Comparison of ENCODE assay signal across 22 cellular contexts in the genomic region with DNA sequence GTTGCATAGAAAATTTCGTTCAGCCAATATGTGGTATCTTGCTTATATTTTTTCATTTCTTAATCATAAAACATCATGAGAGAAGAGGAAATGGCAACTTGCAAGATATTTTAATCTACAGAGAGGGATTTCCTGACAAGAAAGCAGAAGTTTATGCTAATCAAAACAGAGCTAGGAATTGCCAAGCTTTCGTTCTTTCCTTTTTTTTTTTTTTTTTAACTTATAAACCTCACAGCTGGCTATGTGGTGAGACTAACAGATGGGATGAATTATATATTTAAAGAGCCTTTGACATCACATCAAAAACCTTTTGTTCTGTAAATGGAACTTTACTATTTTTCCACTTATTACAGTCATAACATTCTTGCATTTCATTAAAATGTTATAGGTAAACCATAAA.
DNase-seq lines count a peak whose midpoint lies in the region; ATAC-seq and TF ChIP-seq lines count a peak whose summit lies in the region.
"Had no signal": no experiment of that assay in that cellular context is flagged by ENCODE, and none has a peak within 500 bp of the region (broad histone marks: within the 10 kb centered on the region; RNA-seq: fewer than 3 reads in every experiment).

No MANE protein-coding gene starts in this region.

- no peaks in the 10 kb centered on the region for H3F3A ChIP-seq in SK-N-SH (replicated peaks; ENCODE audit: insufficient read depth)

- no peak for DNase-seq in SK-N-SH
- DNase-seq in RPMI7951 (ENCODE audit: low read depth): peak; percentile 25
- DNase-seq in fibroblast of mammary gland (ENCODE audit: low read depth): peak; percentile 20
- DNase-seq in Peyer's patch: no peak
- DNase-seq in DMS79 (lab: John Stamatoyannopoulos, UW): no peak
- DNase-seq: 8988T, gastrocnemius medialis, GF-D8, midbrain, MM.1S, NCI-H2029 treated with DMSO at 0.1 percent for 48 hours, NCI-H510A treated with DMSO at 0.1 percent for 48 hours, T-helper 2 cell had no signal

- no peaks in the 10 kb centered on the region for H3K9me3 ChIP-seq in SK-N-SH
- no peaks in the 10 kb centered on the region for H3K9me3 ChIP-seq in Peyer's patch
- H3K9me3 ChIP-seq: gastrocnemius medialis, HAP-1, prostate gland had no signal

- TF ChIP-seq EP300 in SK-N-SH (IDR thresholded peaks at IDR 0.05; ENCODE audit: borderline replicate concordance in 1 of 2, low read depth in 1 of 2, low read length in 1 of 2): no peak

- H4K20me1 ChIP-seq in SK-N-SH (ENCODE audit: insufficient read depth): no peaks in the 10 kb centered on the region

- peaks cover 0 to 8% of the 10 kb centered on the region in 2 experiments; a peak in 2 of 4 replicates for H3K4me1 ChIP-seq in SK-N-SH (ENCODE audit: control insufficient read depth in 1 of 2, insufficient read depth in 2 of 2, low read depth in 1 of 2, low read length in 1 of 2)
- H3K4me1 ChIP-seq in Peyer's patch: no peaks in the 10 kb centered on the region
- H3K4me1 ChIP-seq: gastrocnemius medialis, neural progenitor cell, prostate gland had no signal

- no peaks in the 10 kb centered on the region for H3K79me2 ChIP-seq in SK-N-SH (ENCODE audit: insufficient read depth)

- no peaks in the 10 kb centered on the region for H3K36me3 ChIP-seq in SK-N-SH (replicated peaks in 1 of 2; ENCODE audit: control insufficient read depth in 1 of 2, insufficient read depth in 2 of 2, low read length in 1 of 2)
- no peaks in the 10 kb centered on the region for H3K36me3 ChIP-seq in Peyer's patch
- H3K36me3 ChIP-seq: gastrocnemius medialis, HAP-1, neural progenitor cell, prostate gland had no signal

- H3K9me2 ChIP-seq in SK-N-SH: no peaks in the 10 kb centered on the region

- 0 out of 2 replicates have a peak overlapping the region, but pooled peaks have one; percentile 12 for H2AFZ ChIP-seq in SK-N-SH (ENCODE audit: low read depth)
- H2AFZ ChIP-seq: neural progenitor cell had no signal

- no peak for TF ChIP-seq POLR2A in Peyer's patch (IDR thresholded peaks at IDR 0.05)

- ATAC-seq in SK-N-SH treated with all-trans-retinoic acid at 6 μM for 48 hours (no peak), HG02938 (IDR thresholded peaks at IDR 0.05; ENCODE audit: unreplicated experiment) (no peak), GM19035 (IDR thresholded peaks at IDR 0.05; ENCODE audit: unreplicated experiment) (no peak)
- ATAC-seq: activated naive CD4-positive, alpha-beta T cell treated with anti-CD3 and anti-CD28 coated beads, Interleukin-2, amount 50 U/mL, for 72 hours; gastrocnemius medialis; GM12878; left lobe of liver had no signal

- TF ChIP-seq CTCF in SK-N-SH (IDR thresholded peaks at IDR 0.05) (no peak), fibroblast of mammary gland (conservative IDR thresholded peaks at IDR 0.05; ENCODE audit: control insufficient read depth, insufficient read depth, low read depth, low read length) (no peak), Peyer's patch (IDR thresholded peaks at IDR 0.05) (no peak)

- POLR2A ChIA-PET in SK-N-SH (lab: Yijun Ruan, JAX): no interaction called here

- H3K27me3 ChIP-seq in SK-N-SH (ENCODE audit: insufficient read depth) (no peaks in the 10 kb centered on the region), Peyer's patch (no peaks in the 10 kb centered on the region)
- H3K27me3 ChIP-seq: gastrocnemius medialis, neural progenitor cell had no signal

- no peak overlapping the region for H3K4me2 ChIP-seq in SK-N-SH
- H3K4me2 ChIP-seq: neural progenitor cell had no signal

- no peak overlapping the region for H3K4me3 ChIP-seq in SK-N-SH (ENCODE audit: low read depth in 2 of 2, low read length in 1 of 2)
- H3K4me3 ChIP-seq in fibroblast of mammary gland (ENCODE audit: control insufficient read depth, low read depth, low read length): no peak overlapping the region
- H3K4me3 ChIP-seq in Peyer's patch: no peak overlapping the region
- H3K4me3 ChIP-seq: gastrocnemius medialis, GM12878, HAP-1, neural progenitor cell, prostate gland had no signal

- CTCF ChIA-PET in SK-N-SH (lab: Yijun Ruan, JAX): no interaction called here

- no peak overlapping the region for H3K9ac ChIP-seq in SK-N-SH
- H3K9ac ChIP-seq: neural progenitor cell had no signal

- TF ChIP-seq RAD21 in SK-N-SH (IDR thresholded peaks at IDR 0.05; ENCODE audit: low read length): no peak

- 36% methylated on average over 2 of the region's 2 CpGs for WGBS in SK-N-SH (ENCODE audit: low lambda C conversion rate)

- no peak overlapping the region for H3K27ac ChIP-seq in SK-N-SH (ENCODE audit: low read depth in 2 of 2, low read length in 1 of 2)
- H3K27ac ChIP-seq in Peyer's patch: no peak overlapping the region
- H3K27ac ChIP-seq: gastrocnemius medialis, neural progenitor cell, prostate gland had no signal

TF ChIP-seq in SK-N-SH, 30 proteins besides CTCF, POLR2A, EP300 and RAD21:
- TF ChIP-seq, protein P1, sequence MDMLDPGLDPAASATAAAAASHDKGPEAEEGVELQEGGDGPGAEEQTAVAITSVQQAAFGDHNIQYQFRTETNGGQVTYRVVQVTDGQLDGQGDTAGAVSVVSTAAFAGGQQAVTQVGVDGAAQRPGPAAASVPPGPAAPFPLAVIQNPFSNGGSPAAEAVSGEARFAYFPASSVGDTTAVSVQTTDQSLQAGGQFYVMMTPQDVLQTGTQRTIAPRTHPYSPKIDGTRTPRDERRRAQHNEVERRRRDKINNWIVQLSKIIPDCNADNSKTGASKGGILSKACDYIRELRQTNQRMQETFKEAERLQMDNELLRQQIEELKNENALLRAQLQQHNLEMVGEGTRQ (IDR thresholded peaks at IDR 0.05; ENCODE audit: borderline replicate concordance, low read depth, low read length): no peak
- TF ChIP-seq RCOR1 (IDR thresholded peaks at IDR 0.05; ENCODE audit: low read length) (no peak), TCF12 (IDR thresholded peaks at IDR 0.05) (peak; percentile 30; the same call in 1 of the 2 replicates)

TF ChIP-seq in SK-N-SH treated with all-trans-retinoic acid at 6 μM for 48 hours, 23 proteins besides CTCF, POLR2A, EP300 and RAD21:
- no peak for TF ChIP-seq TCF4 (CRISPR knock-in tag; IDR thresholded peaks at IDR 0.05; ENCODE audit: borderline replicate concordance)
- TF ChIP-seq, protein P2, sequence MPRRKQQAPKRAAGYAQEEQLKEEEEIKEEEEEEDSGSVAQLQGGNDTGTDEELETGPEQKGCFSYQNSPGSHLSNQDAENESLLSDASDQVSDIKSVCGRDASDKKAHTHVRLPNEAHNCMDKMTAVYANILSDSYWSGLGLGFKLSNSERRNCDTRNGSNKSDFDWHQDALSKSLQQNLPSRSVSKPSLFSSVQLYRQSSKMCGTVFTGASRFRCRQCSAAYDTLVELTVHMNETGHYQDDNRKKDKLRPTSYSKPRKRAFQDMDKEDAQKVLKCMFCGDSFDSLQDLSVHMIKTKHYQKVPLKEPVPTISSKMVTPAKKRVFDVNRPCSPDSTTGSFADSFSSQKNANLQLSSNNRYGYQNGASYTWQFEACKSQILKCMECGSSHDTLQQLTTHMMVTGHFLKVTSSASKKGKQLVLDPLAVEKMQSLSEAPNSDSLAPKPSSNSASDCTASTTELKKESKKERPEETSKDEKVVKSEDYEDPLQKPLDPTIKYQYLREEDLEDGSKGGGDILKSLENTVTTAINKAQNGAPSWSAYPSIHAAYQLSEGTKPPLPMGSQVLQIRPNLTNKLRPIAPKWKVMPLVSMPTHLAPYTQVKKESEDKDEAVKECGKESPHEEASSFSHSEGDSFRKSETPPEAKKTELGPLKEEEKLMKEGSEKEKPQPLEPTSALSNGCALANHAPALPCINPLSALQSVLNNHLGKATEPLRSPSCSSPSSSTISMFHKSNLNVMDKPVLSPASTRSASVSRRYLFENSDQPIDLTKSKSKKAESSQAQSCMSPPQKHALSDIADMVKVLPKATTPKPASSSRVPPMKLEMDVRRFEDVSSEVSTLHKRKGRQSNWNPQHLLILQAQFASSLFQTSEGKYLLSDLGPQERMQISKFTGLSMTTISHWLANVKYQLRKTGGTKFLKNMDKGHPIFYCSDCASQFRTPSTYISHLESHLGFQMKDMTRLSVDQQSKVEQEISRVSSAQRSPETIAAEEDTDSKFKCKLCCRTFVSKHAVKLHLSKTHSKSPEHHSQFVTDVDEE (CRISPR knock-in tag; IDR thresholded peaks at IDR 0.05): no peak
- TF ChIP-seq TOX (CRISPR knock-in tag; IDR thresholded peaks at IDR 0.05; ENCODE audit: borderline replicate concordance): no peak
- no peak for TF ChIP-seq GLIS3 (CRISPR knock-in tag; IDR thresholded peaks at IDR 0.05)
- TF ChIP-seq ZNF70 (CRISPR knock-in tag; IDR thresholded peaks at IDR 0.05): no peak
- no peak for TF ChIP-seq ZFP30 (CRISPR knock-in tag; IDR thresholded peaks at IDR 0.05)
- TF ChIP-seq CSDC2 (CRISPR knock-in tag; IDR thresholded peaks at IDR 0.05): no peak
- no peak for TF ChIP-seq RARB (CRISPR knock-in tag; IDR thresholded peaks at IDR 0.05)
- TF ChIP-seq ZC3H10 (CRISPR knock-in tag; IDR thresholded peaks at IDR 0.05): no peak
TF ChIP-seq in SK-N-SH treated with all-trans-retinoic acid at 6 μM for 48 hours: peak in this region for 0.

Comparison
In these comparisons a context has a peak if more than half of its experiments do, and no peak if none do; other contexts are left out.
1. DNase-seq: peak in RPMI7951 (single experiment) and fibroblast of mammary gland (single experiment); none in SK-N-SH (single experiment), Peyer's patch (0 of 3) and DMS79 (single experiment).